ENCODE assay signal across 11 cellular contexts in genomic region chr19:10295847-10296591, GRCh38. TPM values are rescaled to one million over a fixed set of nuclear protein-coding genes. Genes with fewer than 3 reads are reported as not detected.
DNase-seq lines count a peak whose midpoint lies in the region; ATAC-seq, FAIRE-seq and TF ChIP-seq lines count a peak whose summit lies in the region.
"Had no signal": no experiment of that assay in that cellular context is flagged by ENCODE, and none has a peak within 500 bp of the region (broad histone marks: within the 10 kb centered on the region; RNA-seq: fewer than 3 reads in every experiment).

No MANE protein-coding gene starts in this region.

- no peaks in the 10 kb centered on the region for H3K36me3 ChIP-seq in astrocyte (ENCODE audit: insufficient read depth, low read length)
- no peaks in the 10 kb centered on the region for H3K36me3 ChIP-seq in mesendoderm (ENCODE audit: control insufficient read depth, insufficient read depth, low read length)
- H3K36me3 ChIP-seq in upper lobe of right lung = no peaks in the 10 kb centered on the region

- no peak for DNase-seq in right cardiac atrium
- DNase-seq in left ventricle myocardium superior = no peak
- no peak for DNase-seq in astrocyte (ENCODE audit: low read depth)
- peak; percentile 37 for DNase-seq in mesendoderm
- DNase-seq in upper lobe of right lung = no peak
- no peak for DNase-seq in cortex of kidney (lab: John Stamatoyannopoulos, UW)
- no peak for DNase-seq in NCI-H446 treated with DMSO at 0.1 percent for 48 hours (lab: John Stamatoyannopoulos, UW)

- H3K4me2 ChIP-seq in astrocyte (ENCODE audit: low read length) (peak overlapping the region; percentile 63), mesendoderm (ENCODE audit: low read length) (peak overlapping the region; percentile 68)

- peaks cover 3% of the 10 kb centered on the region for H3K4me1 ChIP-seq in right cardiac atrium (ENCODE audit: control insufficient read depth, insufficient read depth, low read length)
- peaks cover 20% of the 10 kb centered on the region for H3K4me1 ChIP-seq in astrocyte (ENCODE audit: insufficient read depth, low read length)
- H3K4me1 ChIP-seq in mesendoderm (ENCODE audit: control insufficient read depth, low read depth, low read length) = no peaks in the 10 kb centered on the region
- peaks cover 28% of the 10 kb centered on the region for H3K4me1 ChIP-seq in upper lobe of right lung

- H3K23ac ChIP-seq in mesendoderm (ENCODE audit: low read length) = no peak overlapping the region

- no peaks in the 10 kb centered on the region for H3K79me1 ChIP-seq in mesendoderm (ENCODE audit: low read length)

- H3K4ac ChIP-seq in mesendoderm (ENCODE audit: low read depth, low read length) = no peak overlapping the region

- no peak overlapping the region for H3K18ac ChIP-seq in mesendoderm (ENCODE audit: low read length)

- H3K27ac ChIP-seq in right cardiac atrium (ENCODE audit: low read length) (no peak overlapping the region), astrocyte (ENCODE audit: low read depth, low read length) (no peak overlapping the region), mesendoderm (ENCODE audit: low read depth, low read length) (no peak overlapping the region), upper lobe of right lung (no peak overlapping the region)

- H3K4me3 ChIP-seq in right cardiac atrium (ENCODE audit: low read length) = peak overlapping the region; percentile 8
- no peak overlapping the region for H3K4me3 ChIP-seq in astrocyte (ENCODE audit: insufficient read depth, low read depth, low read length)
- peak overlapping the region; percentile 3 for H3K4me3 ChIP-seq in mesendoderm (ENCODE audit: low read length)
- H3K4me3 ChIP-seq in upper lobe of right lung = peak overlapping the region; percentile 37

- H3K9ac ChIP-seq in astrocyte (ENCODE audit: low read length) (no peak overlapping the region), mesendoderm (ENCODE audit: low read length) (peak overlapping the region; percentile 41)

- H3K36me3 Mint-ChIP-seq in astrocyte (ENCODE audit: low read depth, unreplicated experiment) = peaks cover 2% of the 10 kb centered on the region

- ATAC-seq in right cardiac atrium = no peak
- ATAC-seq in left ventricle myocardium superior = no peak
- ATAC-seq in upper lobe of right lung = no peak
- no peak for ATAC-seq in GM21360 (IDR thresholded peaks at IDR 0.05; ENCODE audit: unreplicated experiment)

- H3K27me3 Mint-ChIP-seq in astrocyte (ENCODE audit: low read depth, unreplicated experiment) = peaks cover 51% of the 10 kb centered on the region

- H3K9me3 Mint-ChIP-seq in astrocyte (ENCODE audit: unreplicated experiment) = peaks cover 21% of the 10 kb centered on the region

- peak overlapping the region; percentile 73 for H3K56ac ChIP-seq in mesendoderm (ENCODE audit: low read length)

- TF ChIP-seq CTCF in astrocyte (IDR thresholded peaks at IDR 0.05; ENCODE audit: insufficient read depth, low read depth, low read length) (no peak), upper lobe of right lung (IDR thresholded peaks at IDR 0.05) (no peak)

- H2BK120ac ChIP-seq in mesendoderm (ENCODE audit: low read depth, low read length) = no peak overlapping the region

- intact Hi-C loops in right cardiac atrium (cut with DNase I) = no loop called here
- intact Hi-C loops in left ventricle myocardium superior (cut with micrococcal nuclease) = no loop called here
- intact Hi-C loops in upper lobe of right lung (cut with DNase I) = no loop called here

- H2BK5ac ChIP-seq in mesendoderm (ENCODE audit: low read length) = no peak overlapping the region

- H2AFZ ChIP-seq in astrocyte (ENCODE audit: low read depth, low read length) = peak overlapping the region; percentile 26

- H3K4me3 Mint-ChIP-seq in astrocyte (ENCODE audit: unreplicated experiment) = no peak overlapping the region

- H3K9me3 ChIP-seq in right cardiac atrium (ENCODE audit: control insufficient read depth, low read length) (no peaks in the 10 kb centered on the region), astrocyte (ENCODE audit: insufficient read depth, low read depth, low read length) (peaks cover 11% of the 10 kb centered on the region), upper lobe of right lung (no peaks in the 10 kb centered on the region)

- no peak overlapping the region for H3K27ac Mint-ChIP-seq in astrocyte (ENCODE audit: unreplicated experiment)

- H3K79me2 ChIP-seq in astrocyte (ENCODE audit: insufficient read depth, low read length) (no peaks in the 10 kb centered on the region), mesendoderm (ENCODE audit: control insufficient read depth, insufficient read depth, low read length) (no peaks in the 10 kb centered on the region)

- H3K4me1 Mint-ChIP-seq in astrocyte (ENCODE audit: low read depth, unreplicated experiment) = no peaks in the 10 kb centered on the region

- WGBS in right cardiac atrium = 5% methylated on average over 58 of the region's 58 CpGs
- WGBS in mesendoderm (ENCODE audit: extremely low coverage, insufficient coverage, low lambda C conversion rate) = no CpG with 5 or more reads among the region's 58 CpGs

- no peak overlapping the region for H2AK5ac ChIP-seq in mesendoderm (ENCODE audit: low read length)

- H4K20me1 ChIP-seq in astrocyte (ENCODE audit: insufficient read depth, low read length) = peaks cover 8% of the 10 kb centered on the region

- no peak for FAIRE-seq in astrocyte (lab: Jason Lieb, UNC)
- FAIRE-seq: D721Med, frontal cortex, urothelium cell line had no signal

- H4K5ac ChIP-seq in mesendoderm (ENCODE audit: low read length) = no peak overlapping the region

- H3K27me3 ChIP-seq in right cardiac atrium (ENCODE audit: control insufficient read depth, insufficient read depth) (no peaks in the 10 kb centered on the region), astrocyte (ENCODE audit: insufficient read depth, low read length) (peaks cover 50% of the 10 kb centered on the region), mesendoderm (ENCODE audit: insufficient read depth, low read length, poor library complexity) (peaks cover 33% of the 10 kb centered on the region), upper lobe of right lung (peaks cover 29% of the 10 kb centered on the region)

- H2BK15ac ChIP-seq in mesendoderm (replicated peaks; ENCODE audit: low read depth) = no peak overlapping the region

- H4K8ac ChIP-seq in mesendoderm (ENCODE audit: low read depth, low read length) = no peak overlapping the region

RNA-seq across cellular contexts. Expression of gene ICAM5, which starts 6.3 kb away (rescaled TPM):
- 1 to 10 TPM in 3 of 4 donors, under 1 TPM in 1; 0.93 to 1.6 (median 1.2) TPM for total RNA-seq in right cardiac atrium
- 0.86 TPM for polyA plus RNA-seq in right cardiac atrium
- 0.32 TPM for total RNA-seq in left ventricle myocardium superior
- total RNA-seq in astrocyte = 0.07 and 0.31 TPM in 2 replicates
- 0.15 TPM for polyA plus RNA-seq in mesendoderm (2013, experiment 1 of 2)
- polyA plus RNA-seq in mesendoderm (2013, experiment 2 of 2) = 0.15 TPM
- total RNA-seq in upper lobe of right lung = 18.3 TPM

RNA-seq across cellular contexts. Expression of gene ICAM4, which starts 9.3 kb away (rescaled TPM):
- under 1 TPM; 0.36 to 0.74 (median 0.52) TPM for total RNA-seq in right cardiac atrium
- polyA plus RNA-seq in right cardiac atrium = 0.84 TPM
- total RNA-seq in left ventricle myocardium superior = 0.52 TPM
- total RNA-seq in astrocyte = 0.20 TPM in 1 of 2 replicates, not detected in the other
- polyA plus RNA-seq in mesendoderm (2013, experiment 1 of 2) = 0.46 TPM
- 0.36 TPM for polyA plus RNA-seq in mesendoderm (2013, experiment 2 of 2)
- total RNA-seq in upper lobe of right lung = 11.1 TPM

RNA-seq across cellular contexts. Expression of gene ZGLP1, which starts 13.6 kb away (rescaled TPM):
- total RNA-seq in right cardiac atrium = 1 to 10 TPM in 1 of 4 donors, under 1 TPM in 3; 0.80 to 1.3 (median 0.84) TPM
- 0.68 TPM for polyA plus RNA-seq in right cardiac atrium
- total RNA-seq in left ventricle myocardium superior = 0.87 TPM
- total RNA-seq in astrocyte = 2.5 and 3.4 TPM in 2 replicates
- polyA plus RNA-seq in mesendoderm (2013, experiment 1 of 2) = 3.0 TPM
- polyA plus RNA-seq in mesendoderm (2013, experiment 2 of 2) = 2.3 TPM
- total RNA-seq in upper lobe of right lung = 3.8 TPM

RNA-seq across cellular contexts. Expression of gene FDX2, which starts 19.8 kb away (rescaled TPM):
- total RNA-seq in right cardiac atrium = 10 to 100 TPM; 13.2 to 20.7 (median 16.7) TPM
- polyA plus RNA-seq in right cardiac atrium = 27.7 TPM
- 18.2 TPM for total RNA-seq in left ventricle myocardium superior
- total RNA-seq in astrocyte = 18.6 and 24.4 TPM in 2 replicates
- 21.9 TPM for polyA plus RNA-seq in mesendoderm (2013, experiment 1 of 2)
- polyA plus RNA-seq in mesendoderm (2013, experiment 2 of 2) = 20.5 TPM
- 19.2 TPM for total RNA-seq in upper lobe of right lung

RNA-seq across cellular contexts. Expression of gene ICAM1, which starts 25.1 kb away (rescaled TPM):
- total RNA-seq in right cardiac atrium (10 to 100 TPM in 2 of 4 donors, 1 to 10 TPM in 2; 8.4 to 14.5 (median 9.9) TPM), left ventricle myocardium superior (7.3 TPM), astrocyte (9.3 and 11.0 TPM in 2 replicates), upper lobe of right lung (245 TPM)
- 9.8 TPM for polyA plus RNA-seq in right cardiac atrium
- 0.88 TPM for polyA plus RNA-seq in mesendoderm (2013, experiment 1 of 2)
- 1.0 TPM for polyA plus RNA-seq in mesendoderm (2013, experiment 2 of 2)
